ENCODE assay signal across 8 cellular contexts in the genomic region with DNA sequence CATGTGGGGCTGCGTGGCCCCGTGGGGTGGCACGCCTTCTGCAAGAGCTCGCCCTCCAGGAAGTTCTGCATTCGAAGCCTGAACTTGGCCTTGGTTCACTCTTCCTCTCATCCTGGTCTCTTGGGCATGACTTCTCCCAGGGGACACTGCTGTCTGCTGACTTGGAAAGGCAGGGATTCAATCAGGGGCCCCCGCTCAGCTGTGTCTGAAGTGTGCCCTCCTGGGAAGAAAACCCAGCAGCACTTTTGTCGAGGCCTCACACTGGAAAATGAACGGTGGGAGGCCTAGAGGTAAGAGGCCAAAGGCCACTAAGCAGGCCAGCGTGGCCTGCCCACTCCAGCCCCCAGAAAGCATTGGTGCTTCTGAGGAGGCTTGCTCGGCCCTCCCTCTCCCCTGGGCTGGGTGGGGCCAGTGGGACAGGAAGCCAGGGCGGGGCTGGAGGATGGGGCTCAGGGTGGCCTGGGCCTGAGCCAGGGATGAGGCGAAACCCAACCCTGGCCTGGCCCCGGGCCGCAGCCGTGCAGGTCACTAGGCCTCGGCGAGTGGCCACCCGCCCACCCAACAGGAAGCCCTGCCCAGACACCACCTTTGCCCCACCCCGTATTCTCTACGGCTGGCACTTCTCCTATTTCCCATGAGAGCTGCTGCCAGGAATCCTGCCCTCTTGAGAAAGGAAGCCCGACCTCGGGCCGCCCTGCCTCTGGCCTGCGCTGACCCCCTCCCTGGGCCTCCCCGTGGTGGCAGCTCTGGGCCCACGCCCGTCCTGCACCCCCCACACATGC.
DNase-seq lines count a peak whose midpoint lies in the region; ATAC-seq and TF ChIP-seq lines count a peak whose summit lies in the region.

No MANE protein-coding gene starts in this region.

- no peak for TF ChIP-seq CTCF in Peyer's patch (IDR thresholded peaks at IDR 0.05)

- H3K4me3 ChIP-seq in Peyer's patch (no peak overlapping the region), adipocyte (ENCODE audit: low read length) (peak overlapping the region; percentile 67)

- H3K4me1 ChIP-seq in Peyer's patch (peaks cover 0 to 87% (median 16%) of the 10 kb centered on the region in 4 donors), adipocyte (ENCODE audit: control insufficient read depth, insufficient read depth, low read length) (peaks cover 97% of the 10 kb centered on the region)

- H3K36me3 ChIP-seq in Peyer's patch, result no peaks in the 10 kb centered on the region
- peaks cover 27% of the 10 kb centered on the region for H3K36me3 ChIP-seq in adipocyte (ENCODE audit: control insufficient read depth, insufficient read depth, low read length, severe bottlenecking)

- ATAC-seq in GM18502 (IDR thresholded peaks at IDR 0.05; ENCODE audit: poor library complexity, unreplicated experiment) (peak; percentile 85), HG02840 (IDR thresholded peaks at IDR 0.05; ENCODE audit: low FRiP score, unreplicated experiment) (peak; percentile 54), GM18517 (IDR thresholded peaks at IDR 0.05; ENCODE audit: unreplicated experiment) (no peak), HG03025 (IDR thresholded peaks at IDR 0.05; ENCODE audit: low FRiP score, unreplicated experiment) (no peak)

- H3K9me3 ChIP-seq in Peyer's patch (no peaks in the 10 kb centered on the region), adipocyte (ENCODE audit: control insufficient read depth, low read length) (no peaks in the 10 kb centered on the region)

- H3K27me3 ChIP-seq in Peyer's patch (no peaks in the 10 kb centered on the region), adipocyte (replicated peaks; ENCODE audit: control insufficient read depth, insufficient read depth, low read length) (no peaks in the 10 kb centered on the region)

- peak overlapping the region; percentile 63 to 80 (median 70) for H3K27ac ChIP-seq in Peyer's patch

- peak; percentile 62 to 86 (median 79) for DNase-seq in Peyer's patch
- DNase-seq in adipocyte (ENCODE audit: low read depth), result peak; percentile 62
- DNase-seq in iPS-NIHi7 (ENCODE audit: extremely low spot score), result peak; percentile 45
- peak; percentile 18 for DNase-seq in stimulated activated CD4-positive, alpha-beta T cell treated with anti-CD3 and anti-CD28 coated beads, Interleukin-12 subunit alpha, Interleukin-12 subunit beta, amount 100 ng/mL, for 4 hours

- H3K9ac ChIP-seq in adipocyte (ENCODE audit: low read length), result peak overlapping the region; percentile 91

- no peak for TF ChIP-seq POLR2A in Peyer's patch (IDR thresholded peaks at IDR 0.05)

Comparison
In these comparisons a context has a peak if more than half of its experiments do, and no peak if none do; other contexts are left out.
1. ATAC-seq: peak in GM18502 (single experiment) and HG02840 (single experiment); none in GM18517 (single experiment) and HG03025 (single experiment).
2. DNase-seq: peak in every context shown above with its lines; median percentile 79 in Peyer's patch; 62 in adipocyte; 45 in iPS-NIHi7; 18 in stimulated activated CD4-positive, alpha-beta T cell treated with anti-CD3 and anti-CD28 coated beads, Interleukin-12 subunit alpha, Interleukin-12 subunit beta, amount 100 ng/mL, for 4 hours.